In the genomic region with DNA sequence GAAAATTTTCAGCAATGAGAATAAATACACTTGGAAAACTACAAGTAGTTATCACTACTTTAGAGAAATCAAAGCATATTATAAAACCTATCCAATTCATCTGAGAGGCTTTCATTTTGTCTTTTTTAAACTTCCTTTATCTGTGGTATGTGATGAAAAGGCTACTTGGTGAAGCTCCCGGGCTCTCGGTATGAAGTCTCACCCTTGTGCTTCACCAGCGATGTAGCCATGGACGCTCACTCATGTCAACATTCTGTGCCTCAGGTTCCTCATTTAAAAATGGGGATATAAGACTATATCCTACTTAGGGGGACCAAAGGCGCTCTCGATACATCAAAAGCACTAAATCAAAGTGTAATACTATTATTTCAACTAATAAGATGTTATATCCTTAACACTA, we compare ENCODE assay signal across 28 cellular contexts. TPM values are rescaled to one million over a fixed set of nuclear protein-coding genes. Genes with fewer than 3 reads are reported as not detected.
DNase-seq lines count a peak whose midpoint lies in the region; ATAC-seq and TF ChIP-seq lines count a peak whose summit lies in the region.
"Had no signal": no experiment of that assay in that cellular context is flagged by ENCODE, and none has a peak within 500 bp of the region (broad histone marks: within the 10 kb centered on the region; RNA-seq: fewer than 3 reads in every experiment).

No MANE protein-coding gene starts in this region.

- no peaks in the 10 kb centered on the region for H3K27me3 Mint-ChIP-seq in activated CD4-positive, alpha-beta T cell treated with anti-CD3 and anti-CD28 coated beads, Interleukin-2, amount 10 ng/mL, durations not matched to agents 24 days and 14 days
- H3K27me3 Mint-ChIP-seq in CD4-positive, alpha-beta T cell = no peaks in the 10 kb centered on the region
- H3K27me3 Mint-ChIP-seq in T-cell = no peaks in the 10 kb centered on the region
- no peaks in the 10 kb centered on the region for H3K27me3 Mint-ChIP-seq in activated naive CD8-positive, alpha-beta T cell treated with anti-CD3 and anti-CD28 coated beads, Interleukin-2, amount 50 U/mL, for 24 hours
- no peaks in the 10 kb centered on the region for H3K27me3 Mint-ChIP-seq in stimulated activated naive B cell treated with anti-CD40 and anti-IgM and Interleukin-4, amounts not matched to agents 10 μg/mL and 1 μg/mL and 100 μg/mL, for 72 hours
- H3K27me3 Mint-ChIP-seq: brain had no signal

- no peaks in the 10 kb centered on the region for H3K27me3 ChIP-seq in CD4-positive, alpha-beta T cell (ENCODE audit: control insufficient read depth, insufficient read depth, low read length)
- H3K27me3 ChIP-seq in osteoblast (ENCODE audit: insufficient read depth, low read length) = no peaks in the 10 kb centered on the region
- H3K27me3 ChIP-seq: dorsolateral prefrontal cortex, right lobe of liver, uterus had no signal

- no peak overlapping the region for H2AFZ ChIP-seq in osteoblast (ENCODE audit: low read length)

- H3K79me2 ChIP-seq in osteoblast (ENCODE audit: insufficient read depth, low read length) = no peaks in the 10 kb centered on the region

- intact Hi-C loops in activated CD4-positive, alpha-beta T cell treated with anti-CD3 and anti-CD28 coated beads, Interleukin-2, amount 10 ng/mL, durations not matched to agents 24 days and 14 days (cut with micrococcal nuclease) = loop anchor here (2.0 to 5.0 kb wide), 2 partner anchors 15 to 577 kb away; no protein-coding TSS in a partner anchor
- intact Hi-C loops in CD4-positive, alpha-beta T cell (cut with DNase I, micrococcal nuclease) = loop anchor here in 1 of 2 experiments (5.0 kb wide), 1 partner anchor 38 kb away; no protein-coding TSS in a partner anchor

- no peaks in the 10 kb centered on the region for H4K20me1 ChIP-seq in osteoblast (ENCODE audit: insufficient read depth, low read length)

- no peak overlapping the region for H3K4me2 ChIP-seq in osteoblast (ENCODE audit: insufficient read depth, low read length)
- H3K4me2 ChIP-seq: SK-N-SH had no signal

- no peak for ATAC-seq in CD4-positive, alpha-beta T cell (ENCODE audit: poor library complexity)
- ATAC-seq in T-cell (replicated peaks in 1 of 4) = peak in 3 of 4 experiments; percentile 42 to 45 (median 42)
- ATAC-seq in activated naive CD8-positive, alpha-beta T cell treated with anti-CD3 and anti-CD28 coated beads, Interleukin-2, amount 50 U/mL, for 24 hours = peak; percentile 44
- no peak for ATAC-seq in stimulated activated naive B cell treated with anti-CD40 and anti-IgM and Interleukin-4, amounts not matched to agents 10 μg/mL and 1 μg/mL and 100 μg/mL, for 72 hours (replicated peaks)
- ATAC-seq: HepG2, left cardiac atrium, right lobe of liver had no signal

- no peak for TF ChIP-seq CTCF in CD4-positive, alpha-beta T cell (IDR thresholded peaks at IDR 0.05)
- TF ChIP-seq CTCF in osteoblast (IDR thresholded peaks at IDR 0.05; ENCODE audit: extremely low read depth, low read depth, low read length) = no peak

- CTCF ChIA-PET in CD4-positive, alpha-beta T cell (lab: Charles Lee) = no interaction called here
- CTCF ChIA-PET in T-cell (lab: Charles Lee) = interaction anchor here in 1 of 2 donors (1.1 kb wide), 1 partner anchor 20 kb away, joined by 4 read pairs; no protein-coding TSS in a partner anchor

- peak overlapping the region; percentile 85 for H3K27ac Mint-ChIP-seq in activated CD4-positive, alpha-beta T cell treated with anti-CD3 and anti-CD28 coated beads, Interleukin-2, amount 10 ng/mL, durations not matched to agents 24 days and 14 days
- H3K27ac Mint-ChIP-seq in CD4-positive, alpha-beta T cell = peak overlapping the region; percentile 82
- peak overlapping the region; percentile 79 to 93 for H3K27ac Mint-ChIP-seq in T-cell
- peak overlapping the region; percentile 76 for H3K27ac Mint-ChIP-seq in activated naive CD8-positive, alpha-beta T cell treated with anti-CD3 and anti-CD28 coated beads, Interleukin-2, amount 50 U/mL, for 24 hours
- H3K27ac Mint-ChIP-seq in stimulated activated naive B cell treated with anti-CD40 and anti-IgM and Interleukin-4, amounts not matched to agents 10 μg/mL and 1 μg/mL and 100 μg/mL, for 72 hours = no peak overlapping the region
- H3K27ac Mint-ChIP-seq: brain had no signal

- no peaks in the 10 kb centered on the region for H3K9me3 Mint-ChIP-seq in activated CD4-positive, alpha-beta T cell treated with anti-CD3 and anti-CD28 coated beads, Interleukin-2, amount 10 ng/mL, durations not matched to agents 24 days and 14 days
- no peaks in the 10 kb centered on the region for H3K9me3 Mint-ChIP-seq in CD4-positive, alpha-beta T cell
- no peaks in the 10 kb centered on the region for H3K9me3 Mint-ChIP-seq in T-cell
- no peaks in the 10 kb centered on the region for H3K9me3 Mint-ChIP-seq in activated naive CD8-positive, alpha-beta T cell treated with anti-CD3 and anti-CD28 coated beads, Interleukin-2, amount 50 U/mL, for 24 hours
- no peaks in the 10 kb centered on the region for H3K9me3 Mint-ChIP-seq in stimulated activated naive B cell treated with anti-CD40 and anti-IgM and Interleukin-4, amounts not matched to agents 10 μg/mL and 1 μg/mL and 100 μg/mL, for 72 hours
- H3K9me3 Mint-ChIP-seq: brain had no signal

- H3K36me3 ChIP-seq in osteoblast (ENCODE audit: insufficient read depth, low read length) = no peaks in the 10 kb centered on the region
- H3K36me3 ChIP-seq: uterus, WERI-Rb-1 had no signal

- H3K4me3 Mint-ChIP-seq in activated CD4-positive, alpha-beta T cell treated with anti-CD3 and anti-CD28 coated beads, Interleukin-2, amount 10 ng/mL, durations not matched to agents 24 days and 14 days = peak overlapping the region; percentile 81
- H3K4me3 Mint-ChIP-seq in CD4-positive, alpha-beta T cell = peak overlapping the region; percentile 74
- H3K4me3 Mint-ChIP-seq in T-cell = peak overlapping the region; percentile 35 to 52 (median 43)
- H3K4me3 Mint-ChIP-seq in activated naive CD8-positive, alpha-beta T cell treated with anti-CD3 and anti-CD28 coated beads, Interleukin-2, amount 50 U/mL, for 24 hours = peak overlapping the region; percentile 59
- no peak overlapping the region for H3K4me3 Mint-ChIP-seq in stimulated activated naive B cell treated with anti-CD40 and anti-IgM and Interleukin-4, amounts not matched to agents 10 μg/mL and 1 μg/mL and 100 μg/mL, for 72 hours
- H3K4me3 Mint-ChIP-seq: brain had no signal

- peaks cover 82% of the 10 kb centered on the region for H3K36me3 Mint-ChIP-seq in activated CD4-positive, alpha-beta T cell treated with anti-CD3 and anti-CD28 coated beads, Interleukin-2, amount 10 ng/mL, durations not matched to agents 24 days and 14 days (ENCODE audit: low read depth)
- H3K36me3 Mint-ChIP-seq in CD4-positive, alpha-beta T cell (ENCODE audit: low read depth) = peaks cover 89% of the 10 kb centered on the region
- peaks cover 64% of the 10 kb centered on the region for H3K36me3 Mint-ChIP-seq in T-cell
- H3K36me3 Mint-ChIP-seq in activated naive CD8-positive, alpha-beta T cell treated with anti-CD3 and anti-CD28 coated beads, Interleukin-2, amount 50 U/mL, for 24 hours (ENCODE audit: low read depth) = peaks cover 83% of the 10 kb centered on the region
- peaks cover 13 to 28% of the 10 kb centered on the region in 2 donors for H3K36me3 Mint-ChIP-seq in stimulated activated naive B cell treated with anti-CD40 and anti-IgM and Interleukin-4, amounts not matched to agents 10 μg/mL and 1 μg/mL and 100 μg/mL, for 72 hours

- H3K4me1 Mint-ChIP-seq in activated CD4-positive, alpha-beta T cell treated with anti-CD3 and anti-CD28 coated beads, Interleukin-2, amount 10 ng/mL, durations not matched to agents 24 days and 14 days = peaks cover 76% of the 10 kb centered on the region
- peaks cover 89% of the 10 kb centered on the region for H3K4me1 Mint-ChIP-seq in CD4-positive, alpha-beta T cell (ENCODE audit: low read depth)
- peaks cover 83 to 92% (median 89%) of the 10 kb centered on the region in 3 donors for H3K4me1 Mint-ChIP-seq in T-cell
- peaks cover 95% of the 10 kb centered on the region for H3K4me1 Mint-ChIP-seq in activated naive CD8-positive, alpha-beta T cell treated with anti-CD3 and anti-CD28 coated beads, Interleukin-2, amount 50 U/mL, for 24 hours
- peaks cover 4 to 11% of the 10 kb centered on the region in 2 donors for H3K4me1 Mint-ChIP-seq in stimulated activated naive B cell treated with anti-CD40 and anti-IgM and Interleukin-4, amounts not matched to agents 10 μg/mL and 1 μg/mL and 100 μg/mL, for 72 hours

- H3K27ac ChIP-seq in CD4-positive, alpha-beta T cell (ENCODE audit: low read depth, low read length) = peak overlapping the region; percentile 15
- H3K27ac ChIP-seq in osteoblast (ENCODE audit: low read depth, low read length) = no peak overlapping the region
- H3K27ac ChIP-seq: right lobe of liver, uterus, WERI-Rb-1 had no signal

- DNase-seq in activated CD4-positive, alpha-beta T cell treated with anti-CD3 and anti-CD28 coated beads, Interleukin-2, amount 10 ng/mL, durations not matched to agents 24 days and 14 days = peak; percentile 68
- no peak for DNase-seq in activated CD4-positive, alpha-beta T cell treated with anti-CD3 and anti-CD28 coated beads, Interleukin-2, amount 50 U/mL, for 4 hours
- no peak for DNase-seq in CD4-positive, alpha-beta T cell
- DNase-seq in T-cell (no peak), osteoblast (ENCODE audit: insufficient read length, low spot score, missing footprints) (no peak), SIG-M5 treated with dmso at 0.1 percent for 504 hours (lab: John Stamatoyannopoulos, UW; ENCODE audit: unreplicated experiment) (no peak)
- DNase-seq in activated naive CD8-positive, alpha-beta T cell treated with anti-CD3 and anti-CD28 coated beads, Interleukin-2, amount 50 U/mL, for 24 hours = no peak
- DNase-seq in stimulated activated naive B cell treated with anti-CD40 and anti-IgM and Interleukin-4, amounts not matched to agents 10 μg/mL and 1 μg/mL and 100 μg/mL, for 72 hours = no peak
- DNase-seq: activated CD4-positive, alpha-beta T cell treated with anti-CD3 and anti-CD28 coated beads, Interleukin-2, amount 50 U/mL, for 48 hours; cerebellar nuclear complex; DMS153; dorsolateral prefrontal cortex; hippocampal formation; Karpas-422; left cardiac atrium; mammary epithelial cell; NCI-H1694 treated with DMSO at 0.1 percent for 48 hours; OCI-M1; posterior cingulate gyrus; right lobe of liver; SK-N-SH; stimulated activated CD4-positive, alpha-beta T cell treated with anti-CD3 and anti-CD28 coated beads, Interleukin-12 subunit alpha, Interleukin-12 subunit beta, amount 100 ng/mL, for 4 hours; stimulated activated CD4-positive, alpha-beta T cell treated with anti-CD3 and anti-CD28 coated beads, Interleukin-4, amount 100 ng/mL, for 1 hour; T-helper 9 cell; uterus; WERI-Rb-1 had no signal

- H3K4me1 ChIP-seq in osteoblast (ENCODE audit: insufficient read depth, low read length) = no peaks in the 10 kb centered on the region
- H3K4me1 ChIP-seq: right lobe of liver, uterus had no signal

- POLR2A ChIA-PET in CD4-positive, alpha-beta T cell (lab: Charles Lee) = interaction anchor here (1.6 to 2.1 kb wide), 3 partner anchors 8 to 34 kb away, joined by 5 to 23 read pairs (median 6); partner anchors contain the start of gene SATB1
- POLR2A ChIA-PET in T-cell (lab: Charles Lee) = interaction anchor here in 1 of 2 donors (0.6 kb wide), 1 partner anchor 38 kb away, joined by 3 read pairs; no protein-coding TSS in a partner anchor

- H3K9me3 ChIP-seq in CD4-positive, alpha-beta T cell (ENCODE audit: control insufficient read depth, low read length) = no peaks in the 10 kb centered on the region
- H3K9me3 ChIP-seq in osteoblast (ENCODE audit: low read depth, low read length) = no peaks in the 10 kb centered on the region
- H3K9me3 ChIP-seq: right lobe of liver, SK-N-SH, uterus had no signal

- H3K4me3 ChIP-seq in osteoblast (ENCODE audit: insufficient read depth, low read length) = no peak overlapping the region
- H3K4me3 ChIP-seq: right lobe of liver, uterus had no signal

RNA-seq across cellular contexts. Expression of gene SATB1, which starts 14.9 kb away (rescaled TPM):
- total RNA-seq in activated CD4-positive, alpha-beta T cell treated with anti-CD3 and anti-CD28 coated beads, Interleukin-2, amount 10 ng/mL, durations not matched to agents 24 days and 14 days = 561 and 571 TPM in 2 replicates
- total RNA-seq in CD4-positive, alpha-beta T cell = 100 to 1,000 TPM; 390 to 393 TPM
- 100 to 1,000 TPM; 204 to 417 (median 282) TPM for total RNA-seq in T-cell
- 29.0 and 35.7 TPM in 2 replicates for total RNA-seq in osteoblast
- total RNA-seq: HepG2 had no signal

Comparison
In these comparisons a context has a peak if more than half of its experiments do, and no peak if none do; other contexts are left out.
1. H3K4me3 Mint-ChIP-seq: peak in activated CD4-positive, alpha-beta T cell treated with anti-CD3 and anti-CD28 coated beads, Interleukin-2, amount 10 ng/mL, durations not matched to agents 24 days and 14 days (single experiment), CD4-positive, alpha-beta T cell (single experiment), T-cell (3 of 3) and activated naive CD8-positive, alpha-beta T cell treated with anti-CD3 and anti-CD28 coated beads, Interleukin-2, amount 50 U/mL, for 24 hours (single experiment); none in stimulated activated naive B cell treated with anti-CD40 and anti-IgM and Interleukin-4, amounts not matched to agents 10 μg/mL and 1 μg/mL and 100 μg/mL, for 72 hours (0 of 2).
2. ATAC-seq: peak in T-cell (3 of 4) and activated naive CD8-positive, alpha-beta T cell treated with anti-CD3 and anti-CD28 coated beads, Interleukin-2, amount 50 U/mL, for 24 hours (single experiment); none in CD4-positive, alpha-beta T cell (single experiment) and stimulated activated naive B cell treated with anti-CD40 and anti-IgM and Interleukin-4, amounts not matched to agents 10 μg/mL and 1 μg/mL and 100 μg/mL, for 72 hours (0 of 2).